30 cellular contexts compared by ENCODE assay signal in the genomic region with DNA sequence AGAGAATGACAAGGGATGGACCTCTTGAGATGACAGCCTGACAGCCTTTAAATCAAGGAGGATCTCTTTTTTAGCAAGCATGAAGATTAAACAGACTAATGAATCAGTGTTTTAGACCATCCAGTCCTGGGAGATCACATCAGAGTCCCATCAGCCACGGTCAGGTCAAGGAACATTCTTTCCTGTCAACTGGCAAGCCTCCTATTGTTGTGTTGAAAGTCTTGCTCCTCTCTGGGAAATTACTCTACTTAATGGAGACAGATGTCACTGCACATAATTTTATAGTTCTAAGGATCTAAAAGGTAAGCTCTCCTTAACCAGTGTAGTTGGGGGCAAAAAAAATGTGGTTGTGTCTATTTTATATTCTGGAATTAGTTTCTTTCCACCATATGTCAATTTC.
"Had no signal": no experiment of that assay in that cellular context is flagged by ENCODE, and none has a peak within 500 bp of the region (broad histone marks: within the 10 kb centered on the region; RNA-seq: fewer than 3 reads in every experiment).

No MANE protein-coding gene starts in this region.

- H3K27ac ChIP-seq: adrenal gland, ascending aorta, body of pancreas, brain microvascular endothelial cell, breast epithelium, cardiac muscle cell had no signal

- ATAC-seq: activated naive CD4-positive, alpha-beta T cell treated with anti-CD3 and anti-CD28 coated beads, Interleukin-2, amount 50 U/mL, for 72 hours; activated naive CD8-positive, alpha-beta T cell treated with anti-CD3 and anti-CD28 coated beads, Interleukin-2, amount 50 U/mL, for 24 hours; activated T-cell treated with anti-CD3 and anti-CD28 coated beads, Interleukin-2, amount 50 U/mL, for 4 hours; activated T-cell treated with anti-CD3 and anti-CD28 coated beads, Interleukin-2, amount 50 U/mL, for 72 hours; activated T-helper 17 cell treated with anti-CD3 and anti-CD28 coated beads, Interleukin-2, amount 50 U/mL, for 72 hours; body of pancreas had no signal

- H3K4me3 ChIP-seq: adrenal gland, ascending aorta, body of pancreas, breast epithelium, cardiac muscle cell had no signal

- H3K9me3 ChIP-seq: adrenal gland, ascending aorta, body of pancreas, breast epithelium had no signal

- H3K36me3 ChIP-seq: adrenal gland, ascending aorta, brain microvascular endothelial cell, breast epithelium, cardiac muscle cell had no signal

- DNase-seq: activated effector memory CD4-positive, alpha-beta T cell treated with anti-CD3 and anti-CD28 coated beads, Interleukin-2, amount 50 U/mL, for 16 hours; activated effector memory CD4-positive, alpha-beta T cell treated with Interleukin-2 at 50 U/mL for 16 hours; activated gamma-delta T cell; activated gamma-delta T cell treated with Interleukin-2 at 50 U/mL for 16 hours; activated naive CD4-positive, alpha-beta T cell; activated naive CD4-positive, alpha-beta T cell treated with anti-CD3 and anti-CD28 coated beads for 36 hours; activated naive CD4-positive, alpha-beta T cell treated with anti-CD3 and anti-CD28 coated beads, Interleukin-2, amount 10 ng/mL, durations not matched to agents 7 days and 5 days; activated naive CD4-positive, alpha-beta T cell treated with anti-CD3 and anti-CD28 coated beads, Interleukin-2, amount 50 U/mL, for 16 hours; activated naive CD4-positive, alpha-beta T cell treated with Interleukin-2 at 50 U/mL for 16 hours; activated naive CD8-positive, alpha-beta T cell treated with anti-CD3 and anti-CD28 coated beads for 36 hours; activated naive CD8-positive, alpha-beta T cell treated with anti-CD3 and anti-CD28 coated beads, Interleukin-2, amount 10 ng/mL, durations not matched to agents 7 days and 5 days; activated naive CD8-positive, alpha-beta T cell treated with anti-CD3 and anti-CD28 coated beads, Interleukin-2, amount 50 U/mL, for 24 hours; activated T-cell treated with anti-CD3 and anti-CD28 coated beads, Interleukin-2, amount 50 U/mL, for 24 hours; activated T-cell treated with anti-CD3 and anti-CD28 coated beads, Interleukin-2, amount 50 U/mL, for 4 hours; activated T-cell treated with anti-CD3 and anti-CD28 coated beads, Interleukin-2, amount 50 U/mL, for 48 hours; activated T-cell treated with anti-CD3 and anti-CD28 coated beads, Interleukin-2, amount 50 U/mL, for 72 hours; adrenal gland; amniotic stem cell; amygdala; anterior cingulate cortex; aorta; body of pancreas; brain microvascular endothelial cell; central memory CD4-positive, alpha-beta T cell; cerebellar nuclear complex had no signal

- H3K27me3 ChIP-seq: adrenal gland, ascending aorta, body of pancreas, brain microvascular endothelial cell, breast epithelium, cardiac muscle cell had no signal
